19 cellular contexts compared by ENCODE assay signal in genomic region chr5:125786021-125786420, GRCh38.
DNase-seq lines count a peak whose midpoint lies in the region; TF ChIP-seq lines count a peak whose summit lies in the region.
"Had no signal": no experiment of that assay in that cellular context is flagged by ENCODE, and none has a peak within 500 bp of the region (broad histone marks: within the 10 kb centered on the region; RNA-seq: fewer than 3 reads in every experiment).

No MANE protein-coding gene starts in this region.

- POLR2A ChIA-PET in HEK293 (lab: Yijun Ruan, JAX), result no interaction called here

- H3K27ac ChIP-seq in HEK293 (ENCODE audit: extremely low read depth, low read depth, low read length) (no peak overlapping the region), uterus (no peak overlapping the region)
- H3K27ac ChIP-seq: A549; BLaER1 treated with 17β-estradiol and CSF1 and Interleukin-3, amounts not matched to agents 10 nM and 100 nM; GM23248 had no signal

- CTCF ChIA-PET in HEK293 (lab: Yijun Ruan, JAX), result interaction anchor here (0.5 kb wide), 1 partner anchor 10 kb away, joined by 3 read pairs; no protein-coding TSS in a partner anchor

- H3K4me3 ChIP-seq in HEK293 (ENCODE audit: low read depth, low read length) (no peak overlapping the region), uterus (no peak overlapping the region)
- H3K4me3 ChIP-seq: A549; BLaER1 treated with 17β-estradiol and CSF1 and Interleukin-3, amounts not matched to agents 10 nM and 100 nM; GM23248 had no signal

- H3K36me3 ChIP-seq in HEK293 (ENCODE audit: control insufficient read depth in 2 of 2, insufficient read depth in 1 of 2, low read length in 2 of 2), result no peaks in the 10 kb centered on the region
- no peaks in the 10 kb centered on the region for H3K36me3 ChIP-seq in uterus
- H3K36me3 ChIP-seq: BE2C; BLaER1 treated with 17β-estradiol and CSF1 and Interleukin-3, amounts not matched to agents 10 nM and 100 nM had no signal

- H3K27me3 ChIP-seq in uterus, result no peaks in the 10 kb centered on the region
- H3K27me3 ChIP-seq: BE2C; BLaER1 treated with 17β-estradiol and CSF1 and Interleukin-3, amounts not matched to agents 10 nM and 100 nM had no signal

- no peak for TF ChIP-seq POLR2A in uterus (IDR thresholded peaks at IDR 0.05)

- no peaks in the 10 kb centered on the region for H3K4me1 ChIP-seq in HEK293 (ENCODE audit: control insufficient read depth, insufficient read depth, low read length)
- no peaks in the 10 kb centered on the region for H3K4me1 ChIP-seq in uterus
- H3K4me1 ChIP-seq: A549; BE2C; BLaER1 treated with 17β-estradiol and CSF1 and Interleukin-3, amounts not matched to agents 10 nM and 100 nM had no signal

- no peak for TF ChIP-seq CTCF in HEK293 (tag by site-specific recombination; IDR thresholded peaks at IDR 0.05)
- TF ChIP-seq CTCF in uterus (IDR thresholded peaks at IDR 0.05), result no peak

- intact Hi-C loops in uterus (cut with DNase I; ENCODE audit: low total_unique reads), result no loop called here

- DNase-seq in Daoy (ENCODE audit: low read depth) (peak; percentile 12), RPMI7951 (ENCODE audit: low read depth) (peak; percentile 8), uterus (no peak), NCI-H187 (lab: John Stamatoyannopoulos, UW) (no peak)
- DNase-seq in activated effector memory CD4-positive, alpha-beta T cell treated with Interleukin-2 at 50 U/mL for 16 hours, result no peak
- DNase-seq: 8988T; ACHN; AML-193; BE2C; CD4-positive, alpha-beta T cell; CD8-positive, alpha-beta memory T cell; DMS 273 treated with DMSO at 0.1 percent for 48 hours; DMS79; GM23248; H7; HCEC 1CT had no signal

- no peaks in the 10 kb centered on the region for H3K9me3 ChIP-seq in HEK293 (ENCODE audit: control insufficient read depth, insufficient read depth, low read depth, low read length)
- H3K9me3 ChIP-seq in uterus, result no peaks in the 10 kb centered on the region
- H3K9me3 ChIP-seq: A549; BE2C; BLaER1 treated with 17β-estradiol and CSF1 and Interleukin-3, amounts not matched to agents 10 nM and 100 nM had no signal

TF ChIP-seq in HEK293, 187 proteins besides CTCF, POLR2A, EP300 and RAD21:
- TF ChIP-seq WT1 (tag by site-specific recombination; IDR thresholded peaks at IDR 0.05) (peak; percentile 29; the same call in 1 of the 2 replicates), ZNF280D (tag by site-specific recombination; IDR thresholded peaks at IDR 0.05) (no peak), ZNF214 (tag by site-specific recombination; IDR thresholded peaks at IDR 0.05; ENCODE audit: borderline replicate concordance) (no peak), ZBTB20 (tag by site-specific recombination; IDR thresholded peaks at IDR 0.05) (no peak)

Comparison
In these comparisons a context has a peak if more than half of its experiments do, and no peak if none do; other contexts are left out.
1. DNase-seq: peak in Daoy (single experiment) and RPMI7951 (single experiment); none in uterus (0 of 2), activated effector memory CD4-positive, alpha-beta T cell treated with Interleukin-2 at 50 U/mL for 16 hours (single experiment) and NCI-H187 (0 of 2).